In genomic region chr1:67789551-67789950, GRCh38 we compare ENCODE assay signal across 21 cellular contexts. TPM values are rescaled to one million over a fixed set of nuclear protein-coding genes. Genes with fewer than 3 reads are reported as not detected.
"Had no signal": no experiment of that assay in that cellular context is flagged by ENCODE, and none has a peak within 500 bp of the region (broad histone marks: within the 10 kb centered on the region; RNA-seq: fewer than 3 reads in every experiment).

No MANE protein-coding gene starts in this region.

- H3K4me3 ChIP-seq: body of pancreas, cardiac muscle cell, heart left ventricle, sigmoid colon, smooth muscle cell, testis, upper lobe of right lung had no signal

- H3K27me3 ChIP-seq: body of pancreas, cardiac muscle cell, heart left ventricle, sigmoid colon, testis, upper lobe of right lung had no signal

- H3K4me1 ChIP-seq: testis had no signal

- ATAC-seq: activated CD4-positive, alpha-beta T cell treated with anti-CD3 and anti-CD28 coated beads for 36 hours; body of pancreas; heart left ventricle; left ventricle myocardium superior; upper lobe of right lung had no signal

- H3K9me3 ChIP-seq: body of pancreas, heart left ventricle, sigmoid colon, testis, upper lobe of right lung had no signal

- H3K27ac ChIP-seq: body of pancreas, cardiac muscle cell, heart left ventricle, testis, upper lobe of right lung had no signal

- H3K36me3 ChIP-seq: cardiac muscle cell, heart left ventricle, sigmoid colon, upper lobe of right lung had no signal

- DNase-seq: activated B cell treated with CpG ODN at 0.5 μM for 24 hours; activated CD4-positive, alpha-beta T cell treated with anti-CD3 and anti-CD28 coated beads for 36 hours; activated CD4-positive, alpha-beta T cell treated with anti-CD3 and anti-CD28 coated beads, Interleukin-2, amount 50 U/mL, for 4 hours; activated naive CD4-positive, alpha-beta T cell treated with anti-CD3 and anti-CD28 coated beads for 36 hours; activated naive CD8-positive, alpha-beta T cell treated with anti-CD3 and anti-CD28 coated beads, Interleukin-2, amount 10 ng/mL, durations not matched to agents 7 days and 5 days; activated T-cell treated with anti-CD3 and anti-CD28 coated beads, Interleukin-2, amount 50 U/mL, for 48 hours; amniotic stem cell; body of pancreas; effector memory CD4-positive, alpha-beta T cell; heart left ventricle; left ventricle myocardium superior; naive B cell; occipital lobe; sigmoid colon; stimulated activated CD4-positive, alpha-beta T cell treated with anti-CD3 and anti-CD28 coated beads, Interleukin-4, amount 100 ng/mL, for 1 hour; stimulated activated naive CD4-positive, alpha-beta T cell; T1000; testis; upper lobe of right lung had no signal

RNA-seq across cellular contexts. Expression of gene GNG12, which starts 43.7 kb away (rescaled TPM):
- total RNA-seq: activated B cell treated with CpG ODN at 0.5 μM for 24 hours; activated naive CD8-positive, alpha-beta T cell treated with anti-CD3 and anti-CD28 coated beads, Interleukin-2, amount 10 ng/mL, durations not matched to agents 7 days and 5 days had no signal
